In the genomic region with DNA sequence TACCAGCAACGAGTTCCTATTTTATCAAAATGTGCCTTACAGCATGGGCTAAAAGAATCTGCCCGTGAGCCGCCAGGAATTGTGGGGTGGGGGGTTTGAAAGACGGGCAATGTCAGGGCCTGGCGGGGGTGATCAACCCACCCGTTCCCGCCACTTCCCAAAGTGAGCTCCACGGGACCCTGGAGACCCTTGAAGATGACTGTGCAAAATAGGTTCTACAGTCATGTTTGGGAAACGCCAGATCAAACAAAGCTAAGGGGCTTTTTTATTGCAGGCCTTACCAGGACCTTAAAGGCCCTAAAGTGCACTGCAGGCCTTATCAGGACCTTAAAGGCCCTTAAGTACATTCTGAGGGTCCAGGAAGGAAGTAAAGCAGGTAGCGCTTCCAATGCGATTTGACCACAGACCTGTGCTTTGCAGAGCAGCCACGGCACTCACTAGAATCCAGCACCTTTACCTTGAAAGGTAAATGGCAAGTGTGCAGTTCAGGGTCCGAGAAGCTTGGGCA, we compare ENCODE assay signal across 25 cellular contexts.
DNase-seq lines count a peak whose midpoint lies in the region; ATAC-seq, FAIRE-seq and TF ChIP-seq lines count a peak whose summit lies in the region.
"Had no signal": no experiment of that assay in that cellular context is flagged by ENCODE, and none has a peak within 500 bp of the region (broad histone marks: within the 10 kb centered on the region; RNA-seq: fewer than 3 reads in every experiment).

No MANE protein-coding gene starts in this region.

- no TSS peak for BruUV-seq in K562 (replicated peaks; lab: Mats Ljungman, UMichigan)

- no peak overlapping the region for H3K27ac Mint-ChIP-seq in T-cell
- H3K27ac Mint-ChIP-seq: CD14-positive monocyte; CD4-positive, alpha-beta memory T cell; CD4-positive, CD25-positive, alpha-beta regulatory T cell; CD8-positive, alpha-beta memory T cell had no signal

- WGBS in A549 (ENCODE audit: missing lambda C conversion rate): 88% methylated on average over 13 of the region's 13 CpGs
- WGBS in K562 (ENCODE audit: insufficient coverage, low coverage, missing lambda C conversion rate): 3% methylated on average over 13 of the region's 13 CpGs

- in situ Hi-C loops in K562 (cut with MboI): no loop called here

- H3K9ac ChIP-seq in K562 (ENCODE audit: insufficient read depth in 1 of 2, low read depth in 2 of 2, low read length in 2 of 2): no peak overlapping the region
- H3K9ac ChIP-seq: BLaER1 had no signal

- no peak overlapping the region for H3K4me3 ChIP-seq in A549
- H3K4me3 ChIP-seq in HEK293 (ENCODE audit: low read depth, low read length): no peak overlapping the region
- H3K4me3 ChIP-seq in K562: no peak overlapping the region
- H3K4me3 ChIP-seq: BLaER1 had no signal

- intact Hi-C loops in Right ventricle myocardium inferior (cut with DNase I): no loop called here
- intact Hi-C loops in left cardiac atrium (cut with DNase I): no loop called here
- intact Hi-C loops in K562 (cut with micrococcal nuclease): no loop called here

- FAIRE-seq in A549 (lab: Jason Lieb, UNC) (no peak), K562 (lab: Jason Lieb, UNC) (no peak), frontal cortex (lab: Jason Lieb, UNC) (no peak)
- FAIRE-seq: D721Med, G401.6, GM12891, GM19239 had no signal

- H3K9me3 ChIP-seq in A549 (no peaks in the 10 kb centered on the region), HEK293 (ENCODE audit: control insufficient read depth, insufficient read depth, low read depth, low read length) (no peaks in the 10 kb centered on the region), K562 (replicated peaks; ENCODE audit: control insufficient read depth, insufficient read depth, low read depth, low read length) (no peaks in the 10 kb centered on the region)
- H3K9me3 ChIP-seq: BE2C, BLaER1 had no signal

- DNase-seq in Right ventricle myocardium inferior (ENCODE audit: missing footprints) (peak; percentile 27), left cardiac atrium (no peak), A549 (ENCODE audit: low read depth in 1 of 2, low spot score in 1 of 2) (no peak), K562 (ENCODE audit: extremely low read depth in 1 of 4, low spot score in 3 of 4) (no peak), frontal cortex (ENCODE audit: low spot score in 2 of 2) (no peak), T-cell (no peak)
- DNase-seq: ACHN; BE2C; C1 segment of cervical spinal cord; Calu3; CD4-positive, alpha-beta memory T cell; CD4-positive, CD25-positive, alpha-beta regulatory T cell; CD8-positive, alpha-beta memory T cell; COR-L47; DMS79 treated with DMSO at 0.1 percent for 48 hours; GF-D8 had no signal

- no peaks in the 10 kb centered on the region for H3K4me1 Mint-ChIP-seq in T-cell
- H3K4me1 Mint-ChIP-seq: CD14-positive monocyte; CD4-positive, alpha-beta memory T cell; CD4-positive, CD25-positive, alpha-beta regulatory T cell; CD8-positive, alpha-beta memory T cell had no signal

- H4K20me1 ChIP-seq in K562 (replicated peaks; ENCODE audit: control insufficient read depth, insufficient read depth, low read length): no peaks in the 10 kb centered on the region
- H4K20me1 ChIP-seq: BLaER1 had no signal

- no peak overlapping the region for H3K4me3 Mint-ChIP-seq in T-cell
- H3K4me3 Mint-ChIP-seq: CD14-positive monocyte; CD4-positive, alpha-beta memory T cell; CD4-positive, CD25-positive, alpha-beta regulatory T cell; CD8-positive, alpha-beta memory T cell had no signal

- no peak for TF ChIP-seq EP300 in A549 (IDR thresholded peaks at IDR 0.05)
- no peak for TF ChIP-seq EP300 in K562 (IDR thresholded peaks at IDR 0.05; ENCODE audit: low read length)

- TF ChIP-seq CTCF in A549 (IDR thresholded peaks at IDR 0.05) (no peak), HEK293 (tag by site-specific recombination; IDR thresholded peaks at IDR 0.05) (no peak), K562 (IDR thresholded peaks at IDR 0.05 in 2 of 3, conservative IDR thresholded peaks at IDR 0.05 in 1 of 3; ENCODE audit: insufficient read depth in 2 of 3, low read depth in 1 of 3, low read length in 3 of 3) (no peak)

- H3K36me3 ChIP-seq in HEK293 (ENCODE audit: control insufficient read depth in 2 of 2, insufficient read depth in 1 of 2, low read length in 2 of 2) (no peaks in the 10 kb centered on the region), K562 (ENCODE audit: control insufficient read depth, insufficient read depth, low read length) (no peaks in the 10 kb centered on the region)
- H3K36me3 ChIP-seq: BE2C, BLaER1 had no signal

- H3K27ac ChIP-seq in A549: no peak overlapping the region
- H3K27ac ChIP-seq in HEK293 (ENCODE audit: extremely low read depth, low read depth, low read length): no peak overlapping the region
- H3K27ac ChIP-seq in K562 (ENCODE audit: extremely low read depth, low read depth, low read length): no peak overlapping the region
- H3K27ac ChIP-seq: 22Rv1, BLaER1 had no signal

- peaks cover 0 to 48% of the 10 kb centered on the region in 2 experiments; a peak in 2 of 5 replicates for H3K27me3 ChIP-seq in K562 (ENCODE audit: control insufficient read depth in 2 of 2, insufficient read depth in 2 of 2, low read length in 2 of 2)
- H3K27me3 ChIP-seq: BE2C had no signal

- CTCF ChIA-PET in A549 (lab: Yijun Ruan, JAX) (no interaction called here), HEK293 (lab: Yijun Ruan, JAX) (interaction anchor here (0.7 kb wide), 1 partner anchor 24 kb away, joined by 5 read pairs; no protein-coding TSS in a partner anchor), K562 (lab: Yijun Ruan, JAX; ENCODE audit: low intra/inter-chr PET ratio) (no interaction called here), T-cell (lab: Charles Lee) (no interaction called here)

- no peak overlapping the region for H2AFZ ChIP-seq in K562 (ENCODE audit: low read depth, low read length)

- no peaks in the 10 kb centered on the region for H3K9me1 ChIP-seq in K562 (ENCODE audit: control insufficient read depth, insufficient read depth, low read length)

- ATAC-seq in Right ventricle myocardium inferior: no peak
- no peak for ATAC-seq in left cardiac atrium
- ATAC-seq in A549: no peak
- ATAC-seq in K562: no peak
- ATAC-seq in HG03571 (IDR thresholded peaks at IDR 0.05; ENCODE audit: unreplicated experiment): no peak
- ATAC-seq in T-cell (replicated peaks in 1 of 4): no peak

- H3K9me3 Mint-ChIP-seq in T-cell: peaks cover 0 to 6% (median 3%) of the 10 kb centered on the region in 3 donors

- H3K79me2 ChIP-seq in K562 (ENCODE audit: control insufficient read depth, insufficient read depth, low read length): no peaks in the 10 kb centered on the region

- H3K36me3 Mint-ChIP-seq in T-cell: no peaks in the 10 kb centered on the region
- H3K36me3 Mint-ChIP-seq: CD14-positive monocyte; CD4-positive, alpha-beta memory T cell; CD4-positive, CD25-positive, alpha-beta regulatory T cell; CD8-positive, alpha-beta memory T cell had no signal

- H3K4me2 ChIP-seq in A549 (no peak overlapping the region), K562 (ENCODE audit: insufficient read depth, low read length) (no peak overlapping the region)
- H3K4me2 ChIP-seq: BLaER1 had no signal

- H3K4me1 ChIP-seq in A549 (no peaks in the 10 kb centered on the region), HEK293 (ENCODE audit: control insufficient read depth, insufficient read depth, low read length) (no peaks in the 10 kb centered on the region), K562 (replicated peaks in 1 of 2; ENCODE audit: control insufficient read depth in 2 of 2, insufficient read depth in 2 of 2, low read length in 2 of 2) (no peaks in the 10 kb centered on the region)
- H3K4me1 ChIP-seq: BE2C, BLaER1 had no signal

- peaks cover 7 to 20% of the 10 kb centered on the region in 2 donors for H3K27me3 Mint-ChIP-seq in T-cell
- H3K27me3 Mint-ChIP-seq: CD4-positive, CD25-positive, alpha-beta regulatory T cell had no signal

- TF ChIP-seq RAD21 in A549 (conservative IDR thresholded peaks at IDR 0.05 in 1 of 2, IDR thresholded peaks at IDR 0.05 in 1 of 2): no peak
- TF ChIP-seq RAD21 in K562 (CRISPR knock-in tag; conservative IDR thresholded peaks at IDR 0.05 in 1 of 2, IDR thresholded peaks at IDR 0.05 in 1 of 2): no peak

- TF ChIP-seq POLR2A in A549 (IDR thresholded peaks at IDR 0.05; ENCODE audit: low read length) (no peak), K562 (conservative IDR thresholded peaks at IDR 0.05) (no peak)

- POLR2A ChIA-PET in A549 (lab: Yijun Ruan, JAX) (no interaction called here), HEK293 (lab: Yijun Ruan, JAX) (no interaction called here), K562 (lab: Yijun Ruan, JAX) (no interaction called here), T-cell (lab: Charles Lee) (no interaction called here)

TF ChIP-seq in A549, 52 proteins besides CTCF, POLR2A, EP300 and RAD21:
- TF ChIP-seq NFE2L2 (conservative IDR thresholded peaks at IDR 0.05; ENCODE audit: low read length): peak; percentile 63
- TF ChIP-seq POLR2AphosphoS2 (conservative IDR thresholded peaks at IDR 0.05; ENCODE audit: low read length): no peak

TF ChIP-seq in HEK293, 187 proteins besides CTCF, POLR2A, EP300 and RAD21 (continues in another document):
- no peak for TF ChIP-seq ZNF114 (tag by site-specific recombination; IDR thresholded peaks at IDR 0.05)
- TF ChIP-seq ZNF350 (tag by site-specific recombination; IDR thresholded peaks at IDR 0.05): no peak
- TF ChIP-seq ZNF239 (tag by site-specific recombination; IDR thresholded peaks at IDR 0.05): peak; percentile 98
- no peak for TF ChIP-seq PRDM1 (tag by site-specific recombination; IDR thresholded peaks at IDR 0.05)
- TF ChIP-seq ZNF366 (tag by site-specific recombination; conservative IDR thresholded peaks at IDR 0.05): no peak

TF ChIP-seq in K562, 482 proteins besides CTCF, POLR2A, EP300 and RAD21:
- TF ChIP-seq ZNF766 (CRISPR knock-in tag; conservative IDR thresholded peaks at IDR 0.05): no peak
- TF ChIP-seq ZNF239 (CRISPR knock-in tag; IDR thresholded peaks at IDR 0.05): peak; percentile 99
- TF ChIP-seq PTBP1 (IDR thresholded peaks at IDR 0.05; ENCODE audit: low read depth, low read length): peak; percentile 67; the same call in 1 of the 2 replicates
- TF ChIP-seq RBM25 (IDR thresholded peaks at IDR 0.05; ENCODE audit: low read depth, low read length, severe bottlenecking): peak; percentile 40
- TF ChIP-seq, protein P1, sequence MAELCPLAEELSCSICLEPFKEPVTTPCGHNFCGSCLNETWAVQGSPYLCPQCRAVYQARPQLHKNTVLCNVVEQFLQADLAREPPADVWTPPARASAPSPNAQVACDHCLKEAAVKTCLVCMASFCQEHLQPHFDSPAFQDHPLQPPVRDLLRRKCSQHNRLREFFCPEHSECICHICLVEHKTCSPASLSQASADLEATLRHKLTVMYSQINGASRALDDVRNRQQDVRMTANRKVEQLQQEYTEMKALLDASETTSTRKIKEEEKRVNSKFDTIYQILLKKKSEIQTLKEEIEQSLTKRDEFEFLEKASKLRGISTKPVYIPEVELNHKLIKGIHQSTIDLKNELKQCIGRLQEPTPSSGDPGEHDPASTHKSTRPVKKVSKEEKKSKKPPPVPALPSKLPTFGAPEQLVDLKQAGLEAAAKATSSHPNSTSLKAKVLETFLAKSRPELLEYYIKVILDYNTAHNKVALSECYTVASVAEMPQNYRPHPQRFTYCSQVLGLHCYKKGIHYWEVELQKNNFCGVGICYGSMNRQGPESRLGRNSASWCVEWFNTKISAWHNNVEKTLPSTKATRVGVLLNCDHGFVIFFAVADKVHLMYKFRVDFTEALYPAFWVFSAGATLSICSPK (IDR thresholded peaks at IDR 0.05; ENCODE audit: borderline replicate concordance): no peak
- peak; percentile 97 for TF ChIP-seq DNMT1 (IDR thresholded peaks at IDR 0.05)
